In the genomic region with DNA sequence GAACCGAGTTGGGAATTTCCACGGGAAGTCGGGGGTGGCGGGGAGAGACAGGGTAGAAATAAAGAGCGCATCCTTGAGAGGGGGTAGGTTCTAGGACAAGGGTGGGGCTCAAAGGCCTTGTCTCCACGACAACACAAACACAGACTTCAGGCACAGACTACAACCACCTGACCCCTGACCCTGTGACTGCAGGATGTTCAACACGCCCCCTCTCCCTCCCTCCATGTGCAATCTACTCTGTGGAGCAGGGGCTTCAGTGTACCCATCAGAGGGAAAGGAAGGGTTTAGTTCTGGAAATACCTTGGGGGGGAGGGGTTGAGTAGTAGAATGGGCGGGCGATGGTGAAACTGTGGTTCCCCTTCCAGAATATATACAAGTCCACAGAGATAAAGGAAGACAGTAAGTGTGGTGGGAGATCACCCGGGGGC, we compare ENCODE assay signal across 8 cellular contexts. TPM values are rescaled to one million over a fixed set of nuclear protein-coding genes. Genes with fewer than 3 reads are reported as not detected.
DNase-seq lines count a peak whose midpoint lies in the region; ATAC-seq and TF ChIP-seq lines count a peak whose summit lies in the region.

No MANE protein-coding gene starts in this region.

- no TSS peak for BruUV-seq in Caco-2 (replicated peaks; lab: Mats Ljungman, UMichigan)

- TF ChIP-seq CTCF in Caco-2 (IDR thresholded peaks at IDR 0.05; ENCODE audit: insufficient read depth in 1 of 2, low read depth in 1 of 2, low read length in 1 of 2, severe bottlenecking in 1 of 2, unreplicated experiment in 1 of 2) (no peak), heart left ventricle (IDR thresholded peaks at IDR 0.05) (no peak)

- H3K27me3 Mint-ChIP-seq in Caco-2 (ENCODE audit: insufficient read depth, unreplicated experiment), result no peaks in the 10 kb centered on the region

- TF ChIP-seq POLR2A in heart left ventricle (IDR thresholded peaks at IDR 0.05), result no peak

- H3K9me3 Mint-ChIP-seq in Caco-2 (ENCODE audit: unreplicated experiment), result no peaks in the 10 kb centered on the region

- H3K9me3 ChIP-seq in Caco-2, result no peaks in the 10 kb centered on the region
- no peaks in the 10 kb centered on the region for H3K9me3 ChIP-seq in SK-N-MC (ENCODE audit: low read depth, low read length)
- no peaks in the 10 kb centered on the region for H3K9me3 ChIP-seq in adipocyte (ENCODE audit: control insufficient read depth, low read length)
- H3K9me3 ChIP-seq in heart left ventricle, result no peaks in the 10 kb centered on the region
- no peaks in the 10 kb centered on the region for H3K9me3 ChIP-seq in aorta (ENCODE audit: control insufficient read depth, low read length)

- intact Hi-C loops in Caco-2 (cut with micrococcal nuclease; ENCODE audit: unreplicated experiment) (loop anchor here (5.0 kb wide), 1 partner anchor 33 kb away; no protein-coding TSS in a partner anchor), heart left ventricle (cut with DNase I) (loop anchor here in 2 of 10 donors (2.0 to 5.0 kb wide), 2 partner anchors 16 to 37 kb away; a partner anchor contains a TSS), posterior vena cava (cut with DNase I) (no loop called here), aorta (cut with DNase I) (loop anchor here in 1 of 2 donors (5.0 kb wide), 1 partner anchor 37 kb away; a partner anchor contains a TSS)

- H3K4me1 ChIP-seq in Caco-2 (peaks cover 22% of the 10 kb centered on the region), adipocyte (ENCODE audit: control insufficient read depth, insufficient read depth, low read length) (peaks cover 38% of the 10 kb centered on the region), heart left ventricle (peaks cover 0 to 72% (median 40%) of the 10 kb centered on the region in 12 donors), aorta (ENCODE audit: control insufficient read depth in 1 of 2, insufficient read depth in 2 of 2, low read length in 2 of 2) (no peaks in the 10 kb centered on the region)

- ATAC-seq in heart left ventricle (peak; percentile 13 to 63 (median 26)), aorta (ENCODE audit: low FRiP score) (peak; percentile 56)

- H3K36me3 Mint-ChIP-seq in Caco-2 (ENCODE audit: insufficient read depth, unreplicated experiment), result peaks cover 57% of the 10 kb centered on the region

- peak; percentile 67 to 70 for DNase-seq in Caco-2
- peak; percentile 61 for DNase-seq in HuH-7 (ENCODE audit: low spot score)
- no peak for DNase-seq in SK-N-MC (ENCODE audit: low read depth, low spot score)
- DNase-seq in adipocyte (ENCODE audit: low read depth), result peak; percentile 76
- peak; percentile 68 to 84 (median 74) for DNase-seq in heart left ventricle
- DNase-seq in posterior vena cava (ENCODE audit: low spot score), result peak; percentile 88
- peak; percentile 81 to 89 for DNase-seq in aorta
- no peak for DNase-seq in cortex of kidney (lab: John Stamatoyannopoulos, UW)

- CTCF ChIA-PET in Caco-2 (lab: Charles Lee), result no interaction called here

- WGBS in heart left ventricle, 4 donors, result 5 to 7% (median 6%) methylated on average over 10 of the region's 10 CpGs
- 3 to 4% methylated on average over 10 of the region's 10 CpGs for WGBS in aorta, 2 donors

- H3K4me1 Mint-ChIP-seq in Caco-2 (ENCODE audit: low read depth, unreplicated experiment), result peaks cover 20% of the 10 kb centered on the region

- H3K27me3 ChIP-seq in Caco-2 (replicated peaks; ENCODE audit: control insufficient read depth, insufficient read depth, low read length) (no peaks in the 10 kb centered on the region), adipocyte (replicated peaks; ENCODE audit: control insufficient read depth, insufficient read depth, low read length) (no peaks in the 10 kb centered on the region), heart left ventricle (no peaks in the 10 kb centered on the region), aorta (ENCODE audit: control insufficient read depth in 1 of 2, insufficient read depth in 2 of 2, low read length in 1 of 2) (no peaks in the 10 kb centered on the region)

- H3K27ac Mint-ChIP-seq in Caco-2 (ENCODE audit: unreplicated experiment), result peak overlapping the region; percentile 97

- H3K4me3 ChIP-seq in Caco-2 (ENCODE audit: low read depth, low read length) (peak overlapping the region; percentile 85), SK-N-MC (peak overlapping the region; percentile 96), adipocyte (ENCODE audit: low read length) (peak overlapping the region; percentile 95), heart left ventricle (peak overlapping the region; percentile 64 to 99 (median 93)), aorta (ENCODE audit: low read length in 2 of 2) (peak overlapping the region; percentile 83 to 91)

- H3K36me3 ChIP-seq in Caco-2 (ENCODE audit: control insufficient read depth, insufficient read depth, low read length), result peaks cover 5% of the 10 kb centered on the region
- peaks cover 14% of the 10 kb centered on the region for H3K36me3 ChIP-seq in SK-N-MC (ENCODE audit: insufficient read depth, low read length)
- peaks cover 11% of the 10 kb centered on the region for H3K36me3 ChIP-seq in adipocyte (ENCODE audit: control insufficient read depth, insufficient read depth, low read length, severe bottlenecking)
- peaks cover 0 to 38% (median 30%) of the 10 kb centered on the region in 9 donors for H3K36me3 ChIP-seq in heart left ventricle
- H3K36me3 ChIP-seq in aorta (ENCODE audit: control insufficient read depth in 1 of 2, insufficient read depth in 2 of 2, low read length in 1 of 2), result peaks cover 0 to 2% of the 10 kb centered on the region in 2 donors

- peak overlapping the region; percentile 85 for H3K9ac ChIP-seq in SK-N-MC (ENCODE audit: insufficient read length)
- peak overlapping the region; percentile 99 for H3K9ac ChIP-seq in adipocyte (ENCODE audit: low read length)

- no peak overlapping the region for H3K27ac ChIP-seq in SK-N-MC
- H3K27ac ChIP-seq in heart left ventricle, result peak overlapping the region; percentile 85 to 99 (median 97)
- peak overlapping the region; percentile 22 to 36 for H3K27ac ChIP-seq in aorta (ENCODE audit: low read depth in 1 of 2, low read length in 2 of 2)

- POLR2A ChIA-PET in Caco-2 (lab: Charles Lee), result no interaction called here

- H3K4me3 Mint-ChIP-seq in Caco-2 (ENCODE audit: unreplicated experiment), result peak overlapping the region; percentile 98

RNA-seq across cellular contexts. Expression of a gene that starts 0.7 kb away (rescaled TPM):
- total RNA-seq in Caco-2 (2022), result 36.7 and 43.9 TPM in 2 replicates
- total RNA-seq in heart left ventricle, result 100 to 1,000 TPM in 5 of 9 donors, 10 to 100 TPM in 4; 51.6 to 248 (median 107) TPM
- polyA plus RNA-seq in heart left ventricle, result 10 to 100 TPM; 28.3 to 36.9 TPM
- total RNA-seq in posterior vena cava, result 10 to 100 TPM; 57.7 to 65.8 TPM
- 100 to 1,000 TPM in 1 of 2 donors, 10 to 100 TPM in 1; 73.9 to 113 TPM for total RNA-seq in aorta
- 10 to 100 TPM; 12.5 to 34.7 TPM for polyA plus RNA-seq in aorta

RNA-seq across cellular contexts. Expression of a gene that starts 3.0 kb away (rescaled TPM):
- 11.5 and 12.6 TPM in 2 replicates for total RNA-seq in Caco-2 (2022)
- 10 to 100 TPM; 10.9 to 22.1 (median 14.0) TPM for total RNA-seq in heart left ventricle
- 10 to 100 TPM in 1 of 2 donors, 1 to 10 TPM in 1; 7.5 to 15.5 TPM for polyA plus RNA-seq in heart left ventricle
- total RNA-seq in posterior vena cava, result 10 to 100 TPM; 15.7 to 17.0 TPM
- total RNA-seq in aorta, result 10 to 100 TPM; 21.3 TPM
- polyA plus RNA-seq in aorta, result 10 to 100 TPM in 1 of 2 donors, 1 to 10 TPM in 1; 6.4 to 15.1 TPM

RNA-seq across cellular contexts. Expression of a gene that starts 8.2 kb away (rescaled TPM):
- total RNA-seq in Caco-2 (2022), result 46.1 and 48.2 TPM in 2 replicates
- total RNA-seq in heart left ventricle, result 10 to 100 TPM; 15.6 to 46.4 (median 18.7) TPM
- polyA plus RNA-seq in heart left ventricle, result 10 to 100 TPM; 13.8 to 30.8 TPM
- 10 to 100 TPM; 30.3 to 42.3 TPM for total RNA-seq in posterior vena cava
- 10 to 100 TPM; 36.6 to 40.7 TPM for total RNA-seq in aorta
- 10 to 100 TPM; 21.5 to 31.5 TPM for polyA plus RNA-seq in aorta

RNA-seq across cellular contexts. Expression of a gene that starts 15.8 kb away (rescaled TPM):
- total RNA-seq in Caco-2 (2022), result 70.7 and 71.3 TPM in 2 replicates
- total RNA-seq in heart left ventricle, result 10 to 100 TPM; 39.3 to 61.1 (median 48.4) TPM
- 10 to 100 TPM; 34.9 to 67.8 TPM for polyA plus RNA-seq in heart left ventricle
- 10 to 100 TPM; 52.4 to 52.8 TPM for total RNA-seq in posterior vena cava
- total RNA-seq in aorta, result 100 to 1,000 TPM in 1 of 2 donors, 10 to 100 TPM in 1; 71.5 to 107 TPM
- 100 to 1,000 TPM in 1 of 2 donors, 10 to 100 TPM in 1; 20.3 to 178 TPM for polyA plus RNA-seq in aorta

RNA-seq across cellular contexts. Expression of a gene that starts 25.1 kb away (rescaled TPM):
- 65.9 and 81.8 TPM in 2 replicates for total RNA-seq in Caco-2 (2022)
- 10 to 100 TPM; 29.2 to 62.2 (median 43.2) TPM for total RNA-seq in heart left ventricle
- polyA plus RNA-seq in heart left ventricle, result 100 to 1,000 TPM; 243 to 287 TPM
- total RNA-seq in posterior vena cava, result 10 to 100 TPM; 29.1 to 31.0 TPM
- total RNA-seq in aorta, result 10 to 100 TPM; 19.8 to 23.7 TPM
- polyA plus RNA-seq in aorta, result 100 to 1,000 TPM in 1 of 2 donors, 10 to 100 TPM in 1; 71.4 to 114 TPM

Comparison
In these comparisons a context has a peak if more than half of its experiments do, and no peak if none do; other contexts are left out.
1. DNase-seq: peak in Caco-2 (2 of 2), HuH-7 (single experiment), adipocyte (single experiment), heart left ventricle (5 of 5), posterior vena cava (single experiment) and aorta (2 of 2); none in SK-N-MC (single experiment) and cortex of kidney (single experiment).
2. Peak in every context shown above with its lines, with median percentiles within 50 percentile points of each other: H3K4me3 ChIP-seq.